Comparison of ENCODE assay signal across 34 cellular contexts in genomic region chr19:55680339-55681130, GRCh38. TPM values are rescaled to one million over a fixed set of nuclear protein-coding genes. Genes with fewer than 3 reads are reported as not detected.
DNase-seq lines count a peak whose midpoint lies in the region; ATAC-seq, FAIRE-seq and TF ChIP-seq lines count a peak whose summit lies in the region.
"Had no signal": no experiment of that assay in that cellular context is flagged by ENCODE, and none has a peak within 500 bp of the region (broad histone marks: within the 10 kb centered on the region; RNA-seq: fewer than 3 reads in every experiment).

No MANE protein-coding gene starts in this region.

- H3K36me3 Mint-ChIP-seq in activated CD8-positive, alpha-beta T cell treated with anti-CD3 and anti-CD28 coated beads for 36 hours (ENCODE audit: low read depth): peaks cover 31% of the 10 kb centered on the region
- H3K36me3 Mint-ChIP-seq in activated CD8-positive, alpha-beta T cell treated with anti-CD3 and anti-CD28 coated beads, Interleukin-2, amount 10 ng/mL, durations not matched to agents 7 days and 5 days (ENCODE audit: low read depth): peaks cover 47% of the 10 kb centered on the region
- H3K36me3 Mint-ChIP-seq in astrocyte (ENCODE audit: low read depth, unreplicated experiment) (peaks cover 19% of the 10 kb centered on the region), memory B cell (peaks cover 22% of the 10 kb centered on the region)

- peaks cover 4% of the 10 kb centered on the region for H3K36me3 ChIP-seq in astrocyte (ENCODE audit: insufficient read depth, low read length)
- peaks cover 45 to 83% (median 78%) of the 10 kb centered on the region in 4 donors for H3K36me3 ChIP-seq in stomach

- no peaks in the 10 kb centered on the region for H3K27me3 Mint-ChIP-seq in activated CD8-positive, alpha-beta T cell treated with anti-CD3 and anti-CD28 coated beads for 36 hours
- H3K27me3 Mint-ChIP-seq in activated CD8-positive, alpha-beta T cell treated with anti-CD3 and anti-CD28 coated beads, Interleukin-2, amount 10 ng/mL, durations not matched to agents 7 days and 5 days (ENCODE audit: low read depth): no peaks in the 10 kb centered on the region
- H3K27me3 Mint-ChIP-seq in astrocyte (ENCODE audit: low read depth, unreplicated experiment) (no peaks in the 10 kb centered on the region), memory B cell (no peaks in the 10 kb centered on the region)
- H3K27me3 Mint-ChIP-seq: naive thymus-derived CD4-positive, alpha-beta T cell; type B pancreatic cell had no signal

- no peak for TF ChIP-seq EP300 in stomach (IDR thresholded peaks at IDR 0.05)

- H3K9me3 Mint-ChIP-seq in activated CD8-positive, alpha-beta T cell treated with anti-CD3 and anti-CD28 coated beads for 36 hours: no peaks in the 10 kb centered on the region
- H3K9me3 Mint-ChIP-seq in activated CD8-positive, alpha-beta T cell treated with anti-CD3 and anti-CD28 coated beads, Interleukin-2, amount 10 ng/mL, durations not matched to agents 7 days and 5 days (ENCODE audit: insufficient read depth): no peaks in the 10 kb centered on the region
- H3K9me3 Mint-ChIP-seq in astrocyte (ENCODE audit: unreplicated experiment) (no peaks in the 10 kb centered on the region), memory B cell (no peaks in the 10 kb centered on the region)
- H3K9me3 Mint-ChIP-seq: activated T-helper 2 cell treated with anti-CD3 and anti-CD28 coated beads, Interferon-gamma antibody, Interleukin-2, Interleukin-4, amounts not matched to agents 10 μg/mL and 5 μg/mL and 100 μg/mL, durations not matched to agents 14 hours and 24 hours and 36 hours; CD8-positive, alpha-beta T cell; mesothelial cell of epicardium; naive thymus-derived CD4-positive, alpha-beta T cell; type B pancreatic cell had no signal

- no peaks in the 10 kb centered on the region for H3K27me3 ChIP-seq in astrocyte (ENCODE audit: insufficient read depth, low read length)
- no peaks in the 10 kb centered on the region for H3K27me3 ChIP-seq in stomach
- H3K27me3 ChIP-seq: breast epithelium, sigmoid colon had no signal

- H3K4me2 ChIP-seq in astrocyte (ENCODE audit: low read length): no peak overlapping the region
- H3K4me2 ChIP-seq: PC-9, SK-N-SH had no signal

- in situ Hi-C loops in GM13976 (cut with MboI; ENCODE audit: low sequenced_read_pairs, unreplicated experiment): no loop called here

- POLR2A ChIA-PET in activated CD8-positive, alpha-beta T cell treated with anti-CD3 and anti-CD28 coated beads for 36 hours (lab: Charles Lee): interaction anchor here (0.9 kb wide), 1 partner anchor 13 kb away, joined by 3 read pairs; no protein-coding TSS in a partner anchor
- POLR2A ChIA-PET in activated CD8-positive, alpha-beta T cell treated with anti-CD3 and anti-CD28 coated beads, Interleukin-2, amount 10 ng/mL, durations not matched to agents 7 days and 5 days (lab: Charles Lee): no interaction called here

- H3K27ac Mint-ChIP-seq in activated CD8-positive, alpha-beta T cell treated with anti-CD3 and anti-CD28 coated beads for 36 hours: peak overlapping the region; percentile 46
- H3K27ac Mint-ChIP-seq in activated CD8-positive, alpha-beta T cell treated with anti-CD3 and anti-CD28 coated beads, Interleukin-2, amount 10 ng/mL, durations not matched to agents 7 days and 5 days: no peak overlapping the region
- H3K27ac Mint-ChIP-seq in astrocyte (ENCODE audit: unreplicated experiment): no peak overlapping the region
- peak overlapping the region; percentile 98 for H3K27ac Mint-ChIP-seq in memory B cell
- H3K27ac Mint-ChIP-seq: CD8-positive, alpha-beta T cell; mesothelial cell of epicardium; type B pancreatic cell had no signal

- peak overlapping the region; percentile 6 for H3K27ac ChIP-seq in astrocyte (ENCODE audit: low read depth, low read length)
- peak overlapping the region in 4 of 5 donors; percentile 6 to 94 (median 70) for H3K27ac ChIP-seq in stomach
- H3K27ac ChIP-seq: 22Rv1, breast epithelium, PC-9, sigmoid colon had no signal

- no peak for DNase-seq in activated CD8-positive, alpha-beta T cell treated with anti-CD3 and anti-CD28 coated beads for 36 hours
- no peak for DNase-seq in activated CD8-positive, alpha-beta T cell treated with anti-CD3 and anti-CD28 coated beads, Interleukin-2, amount 10 ng/mL, durations not matched to agents 7 days and 5 days
- DNase-seq in astrocyte (ENCODE audit: low read depth): no peak
- DNase-seq in memory B cell (ENCODE audit: low spot score in 2 of 2): no peak
- DNase-seq in stomach: no peak
- no peak for DNase-seq in GM13976 (ENCODE audit: low spot score)
- DNase-seq in inferior parietal cortex (ENCODE audit: extremely low spot score): no peak
- DNase-seq: activated CD4-positive, alpha-beta T cell treated with anti-CD3 and anti-CD28 coated beads, Interleukin-2, amount 50 U/mL, for 4 hours; activated CD8-positive, alpha-beta memory T cell treated with anti-CD3 and anti-CD28 coated beads, Interleukin-2, amount 50 U/mL, for 4 hours; activated naive CD4-positive, alpha-beta T cell treated with anti-CD3 and anti-CD28 coated beads, Interleukin-2, amount 50 U/mL, for 16 hours; CD8-positive, alpha-beta T cell; hippocampal formation; MM.1S; naive thymus-derived CD4-positive, alpha-beta T cell; NCI-H1417; NCI-H2081 treated with DMSO at 0.1 percent for 48 hours; NCI-H2227 treated with DMSO at 0.1 percent for 48 hours; NCI-H526 treated with DMSO at 0.1 percent for 48 hours; NK-92 treated with Interleukin-12 subunit alpha and Interleukin-12 subunit beta, amount 100 ng/mL, for 24 hours; PC-9; sigmoid colon; SK-N-SH; stimulated activated CD4-positive, alpha-beta T cell treated with anti-CD3 and anti-CD28 coated beads, Interleukin-12 subunit alpha, Interleukin-12 subunit beta, amount 100 ng/mL, for 4 hours; stimulated activated CD4-positive, alpha-beta T cell treated with anti-CD3 and anti-CD28 coated beads, Interleukin-2, amount 100 ng/mL, for 48 hours had no signal

- TF ChIP-seq CTCF in activated CD8-positive, alpha-beta T cell treated with anti-CD3 and anti-CD28 coated beads for 36 hours (IDR thresholded peaks at IDR 0.05): no peak
- TF ChIP-seq CTCF in astrocyte (IDR thresholded peaks at IDR 0.05; ENCODE audit: insufficient read depth, low read depth, low read length): no peak
- no peak for TF ChIP-seq CTCF in stomach (IDR thresholded peaks at IDR 0.05)
- TF ChIP-seq CTCF in GM13976 (IDR thresholded peaks at IDR 0.05; ENCODE audit: borderline replicate concordance, control extremely low read depth, extremely low read depth, insufficient read depth, missing control alignments): no peak

- WGBS in stomach, 5 donors: 81 to 94% (median 85%) methylated on average over 12 to 20 of the region's 20 CpGs

- H4K20me1 ChIP-seq in astrocyte (ENCODE audit: insufficient read depth, low read length): peaks cover 93% of the 10 kb centered on the region

- no peak overlapping the region for H2AFZ ChIP-seq in astrocyte (ENCODE audit: low read depth, low read length)
- H2AFZ ChIP-seq: PC-9 had no signal

- no peak for TF ChIP-seq POLR2A in stomach (IDR thresholded peaks at IDR 0.05)

- ATAC-seq in activated CD8-positive, alpha-beta T cell treated with anti-CD3 and anti-CD28 coated beads for 36 hours: no peak
- ATAC-seq in activated CD8-positive, alpha-beta T cell treated with anti-CD3 and anti-CD28 coated beads, Interleukin-2, amount 10 ng/mL, durations not matched to agents 7 days and 5 days: no peak
- ATAC-seq in memory B cell (ENCODE audit: low read depth) (no peak), GM18520 (IDR thresholded peaks at IDR 0.05; ENCODE audit: unreplicated experiment) (no peak)
- ATAC-seq: CD8-positive, alpha-beta T cell; left colon; naive thymus-derived CD4-positive, alpha-beta T cell; Right ventricle myocardium inferior had no signal

- H3K4me3 ChIP-seq in astrocyte (ENCODE audit: insufficient read depth, low read depth, low read length) (no peak overlapping the region), stomach (no peak overlapping the region)
- H3K4me3 ChIP-seq: breast epithelium, PC-9, sigmoid colon had no signal

- intact Hi-C loops in activated CD8-positive, alpha-beta T cell treated with anti-CD3 and anti-CD28 coated beads for 36 hours (cut with micrococcal nuclease): no loop called here
- intact Hi-C loops in stomach (cut with DNase I; ENCODE audit: low total_unique reads): no loop called here

- H3K4me1 ChIP-seq in astrocyte (ENCODE audit: insufficient read depth, low read length): peaks cover 26% of the 10 kb centered on the region
- peaks cover 75 to 99% (median 93%) of the 10 kb centered on the region in 4 donors for H3K4me1 ChIP-seq in stomach

- no peak for FAIRE-seq in astrocyte (lab: Jason Lieb, UNC)
- FAIRE-seq: H1, TTC549 had no signal

- CTCF ChIA-PET in activated CD8-positive, alpha-beta T cell treated with anti-CD3 and anti-CD28 coated beads for 36 hours (lab: Charles Lee): no interaction called here
- CTCF ChIA-PET in activated CD8-positive, alpha-beta T cell treated with anti-CD3 and anti-CD28 coated beads, Interleukin-2, amount 10 ng/mL, durations not matched to agents 7 days and 5 days (lab: Charles Lee): no interaction called here

- peaks cover 43% of the 10 kb centered on the region for H3K4me1 Mint-ChIP-seq in activated CD8-positive, alpha-beta T cell treated with anti-CD3 and anti-CD28 coated beads for 36 hours (ENCODE audit: low read depth)
- H3K4me1 Mint-ChIP-seq in activated CD8-positive, alpha-beta T cell treated with anti-CD3 and anti-CD28 coated beads, Interleukin-2, amount 10 ng/mL, durations not matched to agents 7 days and 5 days (ENCODE audit: low read depth): peaks cover 39% of the 10 kb centered on the region
- H3K4me1 Mint-ChIP-seq in astrocyte (ENCODE audit: low read depth, unreplicated experiment) (peaks cover 31% of the 10 kb centered on the region), memory B cell (peaks cover 46% of the 10 kb centered on the region)

- H3K9me3 ChIP-seq in astrocyte (ENCODE audit: insufficient read depth, low read depth, low read length): no peaks in the 10 kb centered on the region
- no peaks in the 10 kb centered on the region for H3K9me3 ChIP-seq in stomach
- H3K9me3 ChIP-seq: breast epithelium, sigmoid colon, SK-N-SH had no signal

- no peak overlapping the region for H3K9ac ChIP-seq in astrocyte (ENCODE audit: low read length)
- H3K9ac ChIP-seq: SK-N-SH had no signal

- peaks cover 95% of the 10 kb centered on the region for H3K79me2 ChIP-seq in astrocyte (ENCODE audit: insufficient read depth, low read length)

- no peak overlapping the region for H3K4me3 Mint-ChIP-seq in activated CD8-positive, alpha-beta T cell treated with anti-CD3 and anti-CD28 coated beads for 36 hours
- H3K4me3 Mint-ChIP-seq in activated CD8-positive, alpha-beta T cell treated with anti-CD3 and anti-CD28 coated beads, Interleukin-2, amount 10 ng/mL, durations not matched to agents 7 days and 5 days: no peak overlapping the region
- no peak overlapping the region for H3K4me3 Mint-ChIP-seq in astrocyte (ENCODE audit: unreplicated experiment)
- no peak overlapping the region for H3K4me3 Mint-ChIP-seq in memory B cell
- H3K4me3 Mint-ChIP-seq: CD8-positive, alpha-beta T cell; mesothelial cell of epicardium; type B pancreatic cell had no signal

RNA-seq across cellular contexts. Expression of gene EPN1, which starts 5.5 kb away (rescaled TPM):
- total RNA-seq in activated CD8-positive, alpha-beta T cell treated with anti-CD3 and anti-CD28 coated beads for 36 hours: 10 to 100 TPM; 36.2 to 37.7 TPM
- 10 to 100 TPM; 63.6 to 67.0 TPM for total RNA-seq in activated CD8-positive, alpha-beta T cell treated with anti-CD3 and anti-CD28 coated beads, Interleukin-2, amount 10 ng/mL, durations not matched to agents 7 days and 5 days
- total RNA-seq in astrocyte (145 and 156 TPM in 2 replicates), stomach (100 to 1,000 TPM in 3 of 5 donors, 10 to 100 TPM in 2; 17.8 to 363 (median 184) TPM)
- 100 to 1,000 TPM in 2 of 3 donors, 10 to 100 TPM in 1; 74.6 to 213 (median 183) TPM for polyA plus RNA-seq in stomach

RNA-seq across cellular contexts. Expression of gene U2AF2, which starts 25.7 kb away (rescaled TPM):
- 100 to 1,000 TPM; 304 to 306 TPM for total RNA-seq in activated CD8-positive, alpha-beta T cell treated with anti-CD3 and anti-CD28 coated beads for 36 hours
- 100 to 1,000 TPM; 296 to 321 TPM for total RNA-seq in activated CD8-positive, alpha-beta T cell treated with anti-CD3 and anti-CD28 coated beads, Interleukin-2, amount 10 ng/mL, durations not matched to agents 7 days and 5 days
- total RNA-seq in astrocyte (183 and 194 TPM in 2 replicates), stomach (100 to 1,000 TPM in 4 of 5 donors, 10 to 100 TPM in 1; 70.5 to 463 (median 183) TPM)
- polyA plus RNA-seq in stomach: 10 to 100 TPM; 53.2 to 91.4 (median 62.2) TPM

RNA-seq across cellular contexts. Expression of gene CCDC106, which starts 32.5 kb away (rescaled TPM):
- total RNA-seq in activated CD8-positive, alpha-beta T cell treated with anti-CD3 and anti-CD28 coated beads for 36 hours: 10 to 100 TPM in 1 of 2 experiments, 1 to 10 TPM in 1; 8.8 to 11.2 TPM
- total RNA-seq in activated CD8-positive, alpha-beta T cell treated with anti-CD3 and anti-CD28 coated beads, Interleukin-2, amount 10 ng/mL, durations not matched to agents 7 days and 5 days: 1 to 10 TPM; 8.7 to 9.4 TPM
- total RNA-seq in astrocyte: 12.2 and 12.8 TPM in 2 replicates
- 10 to 100 TPM in 3 of 5 donors, 1 to 10 TPM in 2; 3.5 to 25.5 (median 13.4) TPM for total RNA-seq in stomach
- polyA plus RNA-seq in stomach: 10 to 100 TPM; 12.0 to 19.4 (median 14.1) TPM

RNA-seq across cellular contexts. Expression of gene ZNF581, which starts 37.1 kb away (rescaled TPM):
- 10 to 100 TPM; 30.4 to 34.5 TPM for total RNA-seq in activated CD8-positive, alpha-beta T cell treated with anti-CD3 and anti-CD28 coated beads for 36 hours
- total RNA-seq in activated CD8-positive, alpha-beta T cell treated with anti-CD3 and anti-CD28 coated beads, Interleukin-2, amount 10 ng/mL, durations not matched to agents 7 days and 5 days: 10 to 100 TPM; 22.7 to 24.4 TPM
- total RNA-seq in astrocyte (28.4 and 30.0 TPM in 2 replicates), stomach (10 to 100 TPM in 1 of 5 donors, 1 to 10 TPM in 4; 2.2 to 14.5 (median 5.3) TPM)
- polyA plus RNA-seq in stomach: 10 to 100 TPM; 14.9 to 27.8 (median 21.2) TPM

RNA-seq across cellular contexts. Expression of gene ZNF580, which starts 39.7 kb away (rescaled TPM):
- 10 to 100 TPM; 24.8 to 26.2 TPM for total RNA-seq in activated CD8-positive, alpha-beta T cell treated with anti-CD3 and anti-CD28 coated beads for 36 hours
- 10 to 100 TPM; 30.2 to 32.1 TPM for total RNA-seq in activated CD8-positive, alpha-beta T cell treated with anti-CD3 and anti-CD28 coated beads, Interleukin-2, amount 10 ng/mL, durations not matched to agents 7 days and 5 days
- total RNA-seq in astrocyte (35.8 and 36.6 TPM in 2 replicates), stomach (10 to 100 TPM in 4 of 5 donors, not detected in 1; 10.6 to 55.0 (median 16.6) TPM)
- polyA plus RNA-seq in stomach: 10 to 100 TPM; 18.6 to 26.9 (median 21.5) TPM

Comparison
In these comparisons a context has a peak if more than half of its experiments do, and no peak if none do; other contexts are left out.
1. H3K27ac Mint-ChIP-seq: peak in activated CD8-positive, alpha-beta T cell treated with anti-CD3 and anti-CD28 coated beads for 36 hours (single experiment) and memory B cell (single experiment); none in activated CD8-positive, alpha-beta T cell treated with anti-CD3 and anti-CD28 coated beads, Interleukin-2, amount 10 ng/mL, durations not matched to agents 7 days and 5 days (single experiment) and astrocyte (single experiment).